ENCODE assay signal across 8 cellular contexts in the genomic region with DNA sequence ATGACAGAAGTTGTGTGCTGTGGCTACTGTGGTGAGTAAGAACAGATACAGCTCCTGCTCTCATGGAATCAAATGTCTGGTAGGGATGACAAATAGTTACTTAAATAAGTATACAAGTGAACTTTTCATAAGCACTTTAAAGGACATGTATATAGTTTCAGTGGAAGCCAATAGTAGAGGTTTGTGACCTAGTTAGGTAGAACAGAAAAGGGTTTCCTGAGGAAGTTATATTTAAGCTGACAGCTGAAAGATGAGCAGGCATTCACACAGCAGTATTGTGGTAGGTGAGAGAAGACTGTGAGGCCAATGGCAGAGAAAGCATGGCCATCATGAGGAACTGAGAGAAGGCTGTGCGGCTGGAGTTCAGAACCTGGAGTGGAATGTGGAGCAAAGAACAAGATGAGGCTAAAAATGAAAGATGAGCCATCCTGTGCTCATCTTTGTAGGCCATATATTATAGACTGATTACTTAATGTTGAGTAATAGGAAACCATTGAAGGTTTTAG. TPM values are rescaled to one million over a fixed set of nuclear protein-coding genes. Genes with fewer than 3 reads are reported as not detected.
DNase-seq lines count a peak whose midpoint lies in the region; ATAC-seq lines count a peak whose summit lies in the region.

No MANE protein-coding gene starts in this region.

- no peaks in the 10 kb centered on the region for H3K27me3 ChIP-seq in CD8-positive, alpha-beta memory T cell (ENCODE audit: insufficient read depth, low read length, poor library complexity, severe bottlenecking)

- H3K4me3 Mint-ChIP-seq in CD8-positive, alpha-beta memory T cell: peak overlapping the region in 3 of 7 donors; percentile 10 to 28 (median 11)

- peaks cover 13 to 34% (median 19%) of the 10 kb centered on the region in 3 donors for H3K4me1 Mint-ChIP-seq in CD8-positive, alpha-beta memory T cell

- peaks cover under 1 to 4% (median 1%) of the 10 kb centered on the region in 3 donors for H3K36me3 Mint-ChIP-seq in CD8-positive, alpha-beta memory T cell

- no peaks in the 10 kb centered on the region for H3K27me3 Mint-ChIP-seq in CD8-positive, alpha-beta memory T cell

- H3K4me1 ChIP-seq in CD8-positive, alpha-beta memory T cell (ENCODE audit: insufficient read depth, low read length): no peaks in the 10 kb centered on the region

- peak overlapping the region in 7 of 8 donors; percentile 0 to 82 (median 70) for H3K27ac Mint-ChIP-seq in CD8-positive, alpha-beta memory T cell

- H3K9me3 ChIP-seq in CD8-positive, alpha-beta memory T cell (ENCODE audit: low read length): no peaks in the 10 kb centered on the region

- no peak overlapping the region for H3K27ac ChIP-seq in CD8-positive, alpha-beta memory T cell (ENCODE audit: low read depth, low read length)

- H3K4me3 ChIP-seq in CD8-positive, alpha-beta memory T cell (ENCODE audit: low read length): no peak overlapping the region

- CTCF ChIA-PET in CD8-positive, alpha-beta memory T cell (lab: Charles Lee): no interaction called here

- ATAC-seq in GM19395 (IDR thresholded peaks at IDR 0.05; ENCODE audit: unreplicated experiment): peak; percentile 98
- ATAC-seq in HG03095 (IDR thresholded peaks at IDR 0.05; ENCODE audit: unreplicated experiment): peak; percentile 92

- POLR2A ChIA-PET in CD8-positive, alpha-beta memory T cell (lab: Charles Lee): no interaction called here

- no peak for DNase-seq in CD8-positive, alpha-beta memory T cell
- DNase-seq in UCSD-AML1 (lab: John Stamatoyannopoulos, UW; ENCODE audit: unreplicated experiment) (peak; percentile 5), NCI-H1694 treated with DMSO at 0.1 percent for 48 hours (lab: John Stamatoyannopoulos, UW) (no peak), posterior cingulate gyrus (no peak), epidermal melanocyte (ENCODE audit: insufficient read length, low spot score) (no peak), NCI-H1048 (lab: John Stamatoyannopoulos, UW) (no peak)

- no peaks in the 10 kb centered on the region for H3K36me3 ChIP-seq in CD8-positive, alpha-beta memory T cell (ENCODE audit: insufficient read depth, low read length)

- peaks cover 0 to 2% (median 0%) of the 10 kb centered on the region in 5 donors for H3K9me3 Mint-ChIP-seq in CD8-positive, alpha-beta memory T cell

- intact Hi-C loops in posterior cingulate gyrus (cut with DNase I): no loop called here

RNA-seq across cellular contexts. Expression of gene FAM174A, which starts 15.4 kb away (rescaled TPM):
- 10 to 100 TPM in 1 of 2 experiments, 1 to 10 TPM in 1; 8.9 to 10.4 TPM for total RNA-seq in CD8-positive, alpha-beta memory T cell
- 8.5 TPM for polyA plus RNA-seq in CD8-positive, alpha-beta memory T cell
